8 cellular contexts compared by ENCODE assay signal in the genomic region with DNA sequence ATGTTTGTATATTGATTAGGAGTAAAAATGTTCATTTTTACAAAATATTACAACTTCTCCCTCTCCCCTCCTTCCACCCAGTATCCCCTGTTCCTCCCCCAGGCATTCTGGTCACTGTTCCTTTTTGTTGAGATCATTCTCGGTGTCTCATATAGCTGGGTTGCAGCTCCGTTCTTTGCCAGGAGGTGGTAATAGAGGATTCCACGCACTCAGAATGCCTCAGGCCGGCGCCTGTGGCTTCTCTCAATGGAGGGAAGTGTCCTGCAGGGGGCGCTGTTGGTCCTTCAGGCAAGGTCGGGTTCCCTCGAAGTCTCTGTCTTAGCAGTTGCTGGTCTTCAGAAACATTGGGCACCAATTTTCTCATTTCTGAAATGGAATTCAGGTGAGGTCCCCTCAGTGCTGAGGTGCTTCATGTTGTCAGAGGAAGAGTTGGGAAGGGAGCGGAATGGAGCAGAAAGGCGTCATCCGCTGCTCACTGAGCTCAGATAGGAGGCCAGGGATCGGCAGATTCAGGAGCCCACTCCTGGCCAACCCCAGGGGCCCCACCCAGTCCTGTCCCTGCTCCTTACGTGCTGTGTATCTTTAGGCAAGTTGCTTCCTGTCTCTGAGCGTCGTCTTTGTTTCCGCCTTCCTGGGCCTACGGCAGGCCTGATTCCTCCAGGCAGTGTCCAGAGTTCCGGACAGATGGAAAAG. TPM values are rescaled to one million over a fixed set of nuclear protein-coding genes. Genes with fewer than 3 reads are reported as not detected.
A peak's percentile ranks its signal among the peaks of the same experiment; 100 is the strongest.
DNase-seq lines count a peak whose midpoint lies in the region; ATAC-seq and TF ChIP-seq lines count a peak whose summit lies in the region.

No MANE protein-coding gene starts in this region.

- H3K9me2 ChIP-seq in GM23248 (ENCODE audit: insufficient read depth): no peaks in the 10 kb centered on the region

- H3K27ac Mint-ChIP-seq in T-helper 17 cell (peak overlapping the region; percentile 74), neural progenitor cell (no peak overlapping the region)

- CTCF ChIA-PET in A673 (lab: Charles Lee): interaction anchor here (0.5 to 0.9 kb wide), 2 partner anchors 22 to 183 kb away, joined by 3 to 10 read pairs; no protein-coding TSS in a partner anchor

- no peak overlapping the region for H2AFZ ChIP-seq in GM23248
- H2AFZ ChIP-seq in neural progenitor cell (replicated peaks): no peak overlapping the region

- H3K4me3 ChIP-seq in A673 (ENCODE audit: low read depth, low read length, poor library complexity, severe bottlenecking) (no peak overlapping the region), GM23248 (no peak overlapping the region), neural progenitor cell (no peak overlapping the region)

- no TSS peak for BruUV-seq in A673 (replicated peaks; lab: Mats Ljungman, UMichigan)

- H3K9me3 ChIP-seq in A673 (ENCODE audit: low read depth, low read length, poor library complexity, severe bottlenecking) (peaks cover 8% of the 10 kb centered on the region), GM23248 (ENCODE audit: low read depth) (no peaks in the 10 kb centered on the region), T-helper 17 cell (ENCODE audit: control insufficient read depth, low read length, poor library complexity, severe bottlenecking) (no peaks in the 10 kb centered on the region), neural progenitor cell (ENCODE audit: low read depth) (peaks cover 9% of the 10 kb centered on the region)

- H3K9ac ChIP-seq in GM23248 (no peak overlapping the region), neural progenitor cell (no peak overlapping the region)

- H4K20me1 ChIP-seq in GM23248 (ENCODE audit: insufficient read depth) (no peaks in the 10 kb centered on the region), neural progenitor cell (ENCODE audit: low read depth) (no peaks in the 10 kb centered on the region)

- peaks cover 36% of the 10 kb centered on the region for H3K27me3 ChIP-seq in A673 (replicated peaks; ENCODE audit: insufficient read depth, low read depth, low read length, poor library complexity)
- peaks cover 13% of the 10 kb centered on the region; the same call in 1 of the 2 replicates for H3K27me3 ChIP-seq in GM23248 (replicated peaks; ENCODE audit: insufficient read depth)
- peaks cover 56% of the 10 kb centered on the region for H3K27me3 ChIP-seq in neural progenitor cell

- H3K4me2 ChIP-seq in GM23248 (ENCODE audit: unreplicated experiment) (no peak overlapping the region), neural progenitor cell (no peak overlapping the region)

- no peaks in the 10 kb centered on the region for H3K4me1 ChIP-seq in A673 (ENCODE audit: insufficient read depth, low read length, poor library complexity, severe bottlenecking)
- H3K4me1 ChIP-seq in GM23248 (ENCODE audit: insufficient read depth): no peaks in the 10 kb centered on the region
- no peaks in the 10 kb centered on the region for H3K4me1 ChIP-seq in neural progenitor cell

- intact Hi-C loops in A673 (cut with micrococcal nuclease; ENCODE audit: unreplicated experiment): no loop called here

- H3K4me3 Mint-ChIP-seq in T-helper 17 cell: no peak overlapping the region
- H3K4me3 Mint-ChIP-seq in neural progenitor cell: no peak overlapping the region

- ATAC-seq in T-helper 17 cell (peak; percentile 40), HG03108 (IDR thresholded peaks at IDR 0.05; ENCODE audit: unreplicated experiment) (no peak), GM19023 (IDR thresholded peaks at IDR 0.05; ENCODE audit: unreplicated experiment) (no peak)

- peak; percentile 67 for TF ChIP-seq CTCF in A673 (conservative IDR thresholded peaks at IDR 0.05; ENCODE audit: low read depth, low read length)
- TF ChIP-seq CTCF in neural progenitor cell (IDR thresholded peaks at IDR 0.05): peak; percentile 57

- no peaks in the 10 kb centered on the region for H3K27me3 Mint-ChIP-seq in T-helper 17 cell
- peaks cover 21% of the 10 kb centered on the region for H3K27me3 Mint-ChIP-seq in neural progenitor cell (ENCODE audit: insufficient read depth, low read depth)

- peaks cover 23% of the 10 kb centered on the region for H3K9me3 Mint-ChIP-seq in neural progenitor cell

- H3F3A ChIP-seq in GM23248 (ENCODE audit: insufficient read depth): no peaks in the 10 kb centered on the region
- peaks cover 11% of the 10 kb centered on the region for H3F3A ChIP-seq in neural progenitor cell (ENCODE audit: low read depth)

- H3K36me3 Mint-ChIP-seq in T-helper 17 cell (ENCODE audit: low read depth) (peaks cover 13% of the 10 kb centered on the region), neural progenitor cell (peaks cover 26% of the 10 kb centered on the region)

- POLR2A ChIA-PET in A673 (lab: Charles Lee; ENCODE audit: low non-redundant PET): no interaction called here

- in situ Hi-C loops in GM23248 (cut with MboI): no loop called here

- H3K27ac ChIP-seq in A673 (ENCODE audit: low read depth, low read length, poor library complexity, severe bottlenecking) (no peak overlapping the region), GM23248 (no peak overlapping the region), neural progenitor cell (no peak overlapping the region)

- H3K36me3 ChIP-seq in A673 (ENCODE audit: insufficient read depth, low read length, poor library complexity, severe bottlenecking) (no peaks in the 10 kb centered on the region), GM23248 (ENCODE audit: low read depth) (no peaks in the 10 kb centered on the region), neural progenitor cell (no peaks in the 10 kb centered on the region)

- H3K79me2 ChIP-seq in GM23248 (ENCODE audit: insufficient read depth) (no peaks in the 10 kb centered on the region), neural progenitor cell (ENCODE audit: low read depth) (no peaks in the 10 kb centered on the region)

- WGBS in GM23248 (ENCODE audit: low coverage in 1 of 2, low lambda C conversion rate in 2 of 2, missing lambda C conversion rate in 2 of 2), 2 experiments: 62 to 66% methylated on average over 18 of the region's 18 CpGs

- DNase-seq in A673 (ENCODE audit: low spot score) (peak; percentile 78), GM23248 (peak; percentile 43), T-helper 17 cell (peak in 1 of 3 donors; percentile 46), dermis blood vessel endothelial cell (peak; percentile 60), neural progenitor cell (ENCODE audit: low spot score) (peak; percentile 68), midbrain (lab: John Stamatoyannopoulos, UW) (no peak)

- H3K4me1 Mint-ChIP-seq in T-helper 17 cell (peaks cover 38% of the 10 kb centered on the region), neural progenitor cell (peaks cover 32% of the 10 kb centered on the region)

RNA-seq across cellular contexts. Expression of gene GARIN5A, which starts 10.3 kb away (rescaled TPM):
- total RNA-seq in A673 (2021) (0.59 and 0.84 TPM in 2 replicates), T-helper 17 cell (under 1 TPM in 1 of 2 donors, not detected in 1; 0.22 TPM), dermis blood vessel endothelial cell (0.05 and 0.17 TPM in 2 replicates), neural progenitor cell (ENCODE audit: low replicate concordance) (5.6 and 8.4 TPM in 2 replicates)
- not detected in 2 replicates for total RNA-seq in GM23248 (2014; rRNA removed; shearing (Covaris generic))
- 0.20 and 0.27 TPM in 2 replicates for polyA plus RNA-seq in GM23248 (2016; fragmentation: Nextera tagmentation; extraction: Ambion mirVana)

RNA-seq across cellular contexts. Expression of gene EMC10, which starts 10.7 kb away (rescaled TPM):
- total RNA-seq in A673 (2021) (99.2 and 108 TPM in 2 replicates), T-helper 17 cell (10 to 100 TPM; 76.6 to 78.5 TPM), dermis blood vessel endothelial cell (63.0 and 77.3 TPM in 2 replicates), neural progenitor cell (ENCODE audit: low replicate concordance) (32.9 and 127 TPM in 2 replicates)
- total RNA-seq in GM23248 (2014; rRNA removed; shearing (Covaris generic)): 92.7 and 96.6 TPM in 2 replicates
- 7.2 and 7.7 TPM in 2 replicates for polyA plus RNA-seq in GM23248 (2016; fragmentation: Nextera tagmentation; extraction: Ambion mirVana)

RNA-seq across cellular contexts. Expression of gene JOSD2, which starts 24.0 kb away (rescaled TPM):
- 26.8 and 31.9 TPM in 2 replicates for total RNA-seq in A673 (2021)
- 50.7 and 55.2 TPM in 2 replicates for total RNA-seq in GM23248 (2014; rRNA removed; shearing (Covaris generic))
- 98.5 and 108 TPM in 2 replicates for polyA plus RNA-seq in GM23248 (2016; fragmentation: Nextera tagmentation; extraction: Ambion mirVana)
- total RNA-seq in T-helper 17 cell: 10 to 100 TPM; 14.9 to 18.0 TPM
- 18.0 and 18.2 TPM in 2 replicates for total RNA-seq in dermis blood vessel endothelial cell
- total RNA-seq in neural progenitor cell (ENCODE audit: low replicate concordance): 1.7 and 2.4 TPM in 2 replicates

RNA-seq across cellular contexts. Expression of gene ASPDH, which starts 26.7 kb away (rescaled TPM):
- total RNA-seq in A673 (2021) (0.45 TPM in 1 of 2 replicates, not detected in the other), T-helper 17 cell (not detected), dermis blood vessel endothelial cell (not detected in 2 replicates), neural progenitor cell (ENCODE audit: low replicate concordance) (not detected in 2 replicates)
- total RNA-seq in GM23248 (2014; rRNA removed; shearing (Covaris generic)): not detected in 2 replicates
- not detected in 2 replicates for polyA plus RNA-seq in GM23248 (2016; fragmentation: Nextera tagmentation; extraction: Ambion mirVana)

RNA-seq across cellular contexts. Expression of gene MYBPC2, which starts 54.3 kb away (rescaled TPM):
- 0.09 TPM in 1 of 2 replicates, not detected in the other for total RNA-seq in A673 (2021)
- total RNA-seq in GM23248 (2014; rRNA removed; shearing (Covaris generic)): not detected in 2 replicates
- polyA plus RNA-seq in GM23248 (2016; fragmentation: Nextera tagmentation; extraction: Ambion mirVana): not detected in 2 replicates
- total RNA-seq in T-helper 17 cell: under 1 TPM; 0.07 to 0.08 TPM
- 0.05 TPM in 1 of 2 replicates, not detected in the other for total RNA-seq in dermis blood vessel endothelial cell
- 0.65 and 0.77 TPM in 2 replicates for total RNA-seq in neural progenitor cell (ENCODE audit: low replicate concordance)
